17 cellular contexts compared by ENCODE assay signal in genomic region chr17:33981713-33982601, GRCh38.
DNase-seq lines count a peak whose midpoint lies in the region; ATAC-seq and TF ChIP-seq lines count a peak whose summit lies in the region.
"Had no signal": no experiment of that assay in that cellular context is flagged by ENCODE, and none has a peak within 500 bp of the region (broad histone marks: within the 10 kb centered on the region; RNA-seq: fewer than 3 reads in every experiment).

No MANE protein-coding gene starts in this region.

- no peak for TF ChIP-seq CTCF in BE2C (IDR thresholded peaks at IDR 0.05; ENCODE audit: low read depth, low read length)
- TF ChIP-seq CTCF in glutamatergic neuron (IDR thresholded peaks at IDR 0.05; ENCODE audit: partially characterized antibody, unreplicated experiment), result no peak

- H3K4me1 ChIP-seq in BE2C, result no peaks in the 10 kb centered on the region; the same call in 1 of the 2 replicates
- H3K4me1 ChIP-seq: upper lobe of left lung had no signal

- H3K4me3 ChIP-seq in BE2C (ENCODE audit: low read depth, low read length), result no peak overlapping the region
- H3K4me3 ChIP-seq: coronary artery, esophagus muscularis mucosa, upper lobe of left lung had no signal

- no peak overlapping the region for H3K4me3 Mint-ChIP-seq in activated naive CD8-positive, alpha-beta T cell treated with anti-CD3 and anti-CD28 coated beads, Interleukin-2, amount 50 U/mL, for 24 hours
- no peak overlapping the region for H3K4me3 Mint-ChIP-seq in glutamatergic neuron (ENCODE audit: unreplicated experiment)
- H3K4me3 Mint-ChIP-seq: memory B cell; stimulated activated memory B cell treated with anti-CD40 and anti-IgM and Interleukin-4, amounts not matched to agents 10 μg/mL and 1 μg/mL and 100 μg/mL, for 72 hours had no signal

- no peaks in the 10 kb centered on the region for H3K9me3 ChIP-seq in BE2C
- H3K9me3 ChIP-seq: esophagus muscularis mucosa, upper lobe of left lung had no signal

- no peak for ATAC-seq in activated naive CD8-positive, alpha-beta T cell treated with anti-CD3 and anti-CD28 coated beads, Interleukin-2, amount 50 U/mL, for 24 hours
- ATAC-seq in GM18907 (IDR thresholded peaks at IDR 0.05; ENCODE audit: unreplicated experiment) (no peak), HG03565 (IDR thresholded peaks at IDR 0.05; ENCODE audit: unreplicated experiment) (no peak)
- ATAC-seq: Panc1; sciatic nerve; stimulated activated memory B cell treated with anti-CD40 and anti-IgM and Interleukin-4, amounts not matched to agents 10 μg/mL and 1 μg/mL and 100 μg/mL, for 72 hours had no signal

- peak; percentile 55 for DNase-seq in BE2C
- peak; percentile 14 for DNase-seq in G401 (ENCODE audit: low spot score)
- peak; percentile 69 to 80 for DNase-seq in NCI-H1930 (lab: John Stamatoyannopoulos, UW)
- DNase-seq in UCSD-AML1 (lab: John Stamatoyannopoulos, UW; ENCODE audit: unreplicated experiment), result peak; percentile 45
- DNase-seq in activated naive CD8-positive, alpha-beta T cell treated with anti-CD3 and anti-CD28 coated beads, Interleukin-2, amount 50 U/mL, for 24 hours, result no peak
- DNase-seq in glutamatergic neuron, result no peak
- DNase-seq: activated T-cell treated with anti-CD3 and anti-CD28 coated beads, Interleukin-2, amount 50 U/mL, for 1 hour; stimulated activated CD4-positive, alpha-beta T cell treated with anti-CD3 and anti-CD28 coated beads, Interleukin-4, amount 100 ng/mL, for 24 hours; upper lobe of left lung had no signal

- no peaks in the 10 kb centered on the region for H3K36me3 Mint-ChIP-seq in activated naive CD8-positive, alpha-beta T cell treated with anti-CD3 and anti-CD28 coated beads, Interleukin-2, amount 50 U/mL, for 24 hours (ENCODE audit: low read depth)
- H3K36me3 Mint-ChIP-seq in glutamatergic neuron (ENCODE audit: unreplicated experiment), result peaks cover 4% of the 10 kb centered on the region
- H3K36me3 Mint-ChIP-seq: memory B cell; stimulated activated memory B cell treated with anti-CD40 and anti-IgM and Interleukin-4, amounts not matched to agents 10 μg/mL and 1 μg/mL and 100 μg/mL, for 72 hours had no signal

- H3K36me3 ChIP-seq in BE2C, result no peaks in the 10 kb centered on the region
- H3K36me3 ChIP-seq: esophagus muscularis mucosa, upper lobe of left lung had no signal

- in situ Hi-C loops in G401 (cut with HindIII; ENCODE audit: low sequenced_read_pairs), result no loop called here

- H3K27me3 ChIP-seq in BE2C, result no peaks in the 10 kb centered on the region
- H3K27me3 ChIP-seq: upper lobe of left lung had no signal

- H3K27ac Mint-ChIP-seq in activated naive CD8-positive, alpha-beta T cell treated with anti-CD3 and anti-CD28 coated beads, Interleukin-2, amount 50 U/mL, for 24 hours, result no peak overlapping the region
- H3K27ac Mint-ChIP-seq in glutamatergic neuron (ENCODE audit: unreplicated experiment), result no peak overlapping the region
- H3K27ac Mint-ChIP-seq: memory B cell; stimulated activated memory B cell treated with anti-CD40 and anti-IgM and Interleukin-4, amounts not matched to agents 10 μg/mL and 1 μg/mL and 100 μg/mL, for 72 hours had no signal

- H3K9me3 Mint-ChIP-seq in activated naive CD8-positive, alpha-beta T cell treated with anti-CD3 and anti-CD28 coated beads, Interleukin-2, amount 50 U/mL, for 24 hours, result no peaks in the 10 kb centered on the region
- peaks cover 9% of the 10 kb centered on the region for H3K9me3 Mint-ChIP-seq in glutamatergic neuron (ENCODE audit: unreplicated experiment)
- H3K9me3 Mint-ChIP-seq: memory B cell; stimulated activated memory B cell treated with anti-CD40 and anti-IgM and Interleukin-4, amounts not matched to agents 10 μg/mL and 1 μg/mL and 100 μg/mL, for 72 hours had no signal

- H3K27me3 Mint-ChIP-seq in activated naive CD8-positive, alpha-beta T cell treated with anti-CD3 and anti-CD28 coated beads, Interleukin-2, amount 50 U/mL, for 24 hours, result no peaks in the 10 kb centered on the region
- H3K27me3 Mint-ChIP-seq in glutamatergic neuron (ENCODE audit: unreplicated experiment), result peaks cover 4% of the 10 kb centered on the region
- H3K27me3 Mint-ChIP-seq: memory B cell; stimulated activated memory B cell treated with anti-CD40 and anti-IgM and Interleukin-4, amounts not matched to agents 10 μg/mL and 1 μg/mL and 100 μg/mL, for 72 hours had no signal

- H3K4me1 Mint-ChIP-seq in activated naive CD8-positive, alpha-beta T cell treated with anti-CD3 and anti-CD28 coated beads, Interleukin-2, amount 50 U/mL, for 24 hours, result no peaks in the 10 kb centered on the region
- H3K4me1 Mint-ChIP-seq in glutamatergic neuron (ENCODE audit: low read depth, unreplicated experiment), result peaks cover 8% of the 10 kb centered on the region

Comparison
In these comparisons a context has a peak if more than half of its experiments do, and no peak if none do; other contexts are left out.
1. DNase-seq: peak in BE2C (single experiment), G401 (single experiment), NCI-H1930 (2 of 2) and UCSD-AML1 (single experiment); none in activated naive CD8-positive, alpha-beta T cell treated with anti-CD3 and anti-CD28 coated beads, Interleukin-2, amount 50 U/mL, for 24 hours (single experiment) and glutamatergic neuron (single experiment).